In genomic region chr3:71784914-71785593, GRCh38 we compare ENCODE assay signal across 9 cellular contexts. TPM values are rescaled to one million over a fixed set of nuclear protein-coding genes. Genes with fewer than 3 reads are reported as not detected.
DNase-seq lines count a peak whose midpoint lies in the region; ATAC-seq and TF ChIP-seq lines count a peak whose summit lies in the region.
"Had no signal": no experiment of that assay in that cellular context is flagged by ENCODE, and none has a peak within 500 bp of the region (broad histone marks: within the 10 kb centered on the region; RNA-seq: fewer than 3 reads in every experiment).

A gene with protein sequence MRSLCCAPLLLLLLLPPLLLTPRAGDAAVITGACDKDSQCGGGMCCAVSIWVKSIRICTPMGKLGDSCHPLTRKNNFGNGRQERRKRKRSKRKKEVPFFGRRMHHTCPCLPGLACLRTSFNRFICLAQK (minus strand): TSS chr3:71785148. CDS start chr3:71785052, 96 bp downstream.

- no peak for TF ChIP-seq CTCF in CD8-positive, alpha-beta T cell (IDR thresholded peaks at IDR 0.05)

- no peak within 1 kb of the TSS for H2AK5ac ChIP-seq in mesendoderm (ENCODE audit: low read length)

- H3K9me3 Mint-ChIP-seq in CD8-positive, alpha-beta T cell: no peaks in the 10 kb centered on the region

- peak within 1 kb of the TSS; percentile 66 for H3K4me2 ChIP-seq in mesendoderm (ENCODE audit: low read length)

- H3K9me3 ChIP-seq in CD8-positive, alpha-beta T cell (ENCODE audit: low read length): no peaks in the 10 kb centered on the region
- H3K9me3 ChIP-seq in subcutaneous abdominal adipose tissue (ENCODE audit: control insufficient read depth in 5 of 5, low read length in 5 of 5): no peaks in the 10 kb centered on the region
- H3K9me3 ChIP-seq: adrenal gland had no signal

- peak in 2 of 7 experiments; percentile 22 to 24 for DNase-seq in CD8-positive, alpha-beta T cell
- DNase-seq in NCI-H526 treated with DMSO at 0.1 percent for 48 hours (lab: John Stamatoyannopoulos, UW): peak; percentile 4
- DNase-seq in activated naive CD8-positive, alpha-beta T cell treated with anti-CD3 and anti-CD28 coated beads, Interleukin-2, amount 50 U/mL, for 16 hours (ENCODE audit: low read depth, low spot score): peak; percentile 17
- peak; percentile 44 for DNase-seq in mesendoderm
- DNase-seq in SK-N-DZ (ENCODE audit: low spot score): no peak
- DNase-seq in DMS79 treated with DMSO at 0.1 percent for 48 hours (lab: John Stamatoyannopoulos, UW): no peak

- CTCF ChIA-PET in CD8-positive, alpha-beta T cell (lab: Charles Lee): no interaction called here

- H4K5ac ChIP-seq in mesendoderm (ENCODE audit: low read length): no peak within 1 kb of the TSS

- H3K27me3 ChIP-seq in CD8-positive, alpha-beta T cell (ENCODE audit: insufficient read depth, low read length): no peaks in the 10 kb centered on the region
- H3K27me3 ChIP-seq in mesendoderm (ENCODE audit: insufficient read depth, low read length, poor library complexity) (peaks cover 22% of the 10 kb centered on the region), subcutaneous abdominal adipose tissue (ENCODE audit: control insufficient read depth in 5 of 5, insufficient read depth in 4 of 5, low read length in 5 of 5) (peaks cover 25 to 55% (median 32%) of the 10 kb centered on the region in 5 donors)

- peaks cover 22% of the 10 kb centered on the region for H3K4me1 Mint-ChIP-seq in CD8-positive, alpha-beta T cell (ENCODE audit: low read depth)

- no peak within 1 kb of the TSS for H3K27ac ChIP-seq in CD8-positive, alpha-beta T cell (ENCODE audit: low read depth, low read length)
- H3K27ac ChIP-seq in mesendoderm (ENCODE audit: low read depth, low read length): no peak within 1 kb of the TSS
- H3K27ac ChIP-seq in subcutaneous abdominal adipose tissue (ENCODE audit: low read depth, low read length): no peak within 1 kb of the TSS
- H3K27ac ChIP-seq: adrenal gland had no signal

- intact Hi-C loops in CD8-positive, alpha-beta T cell (cut with DNase I, micrococcal nuclease): loop anchor here in 1 of 2 experiments (2.0 kb wide), 1 partner anchor 28 kb away; no protein-coding TSS in a partner anchor

- no peaks in the 10 kb centered on the region for H3K79me2 ChIP-seq in mesendoderm (ENCODE audit: control insufficient read depth, insufficient read depth, low read length)

- peak within 1 kb of the TSS; percentile 34 for H3K23ac ChIP-seq in mesendoderm (ENCODE audit: low read length)

- peak within 1 kb of the TSS; percentile 76 for H3K4me3 Mint-ChIP-seq in CD8-positive, alpha-beta T cell

- H3K56ac ChIP-seq in mesendoderm (ENCODE audit: low read length): peak within 1 kb of the TSS; percentile 72

- H4K8ac ChIP-seq in mesendoderm (ENCODE audit: low read depth, low read length): no peak within 1 kb of the TSS

- H2BK5ac ChIP-seq in mesendoderm (ENCODE audit: low read length): no peak within 1 kb of the TSS

- no peaks in the 10 kb centered on the region for H3K79me1 ChIP-seq in mesendoderm (ENCODE audit: low read length)

- no peak within 1 kb of the TSS for H3K4ac ChIP-seq in mesendoderm (ENCODE audit: low read depth, low read length)

- no peak within 1 kb of the TSS for H3K27ac Mint-ChIP-seq in CD8-positive, alpha-beta T cell

- ATAC-seq in CD8-positive, alpha-beta T cell: peak; percentile 71
- ATAC-seq in GM21526 (IDR thresholded peaks at IDR 0.05; ENCODE audit: low FRiP score, unreplicated experiment): no peak

- H3K36me3 ChIP-seq in CD8-positive, alpha-beta T cell (ENCODE audit: insufficient read depth, low read length): no peaks in the 10 kb centered on the region
- H3K36me3 ChIP-seq in mesendoderm (ENCODE audit: control insufficient read depth, insufficient read depth, low read length) (no peaks in the 10 kb centered on the region), subcutaneous abdominal adipose tissue (ENCODE audit: control insufficient read depth in 5 of 5, insufficient read depth in 5 of 5, low read length in 5 of 5) (no peaks in the 10 kb centered on the region)
- H3K36me3 ChIP-seq: adrenal gland had no signal

- H3K4me1 ChIP-seq in CD8-positive, alpha-beta T cell (ENCODE audit: insufficient read depth, low read length): peaks cover 16% of the 10 kb centered on the region
- no peaks in the 10 kb centered on the region for H3K4me1 ChIP-seq in mesendoderm (ENCODE audit: control insufficient read depth, low read depth, low read length)
- H3K4me1 ChIP-seq in subcutaneous abdominal adipose tissue (ENCODE audit: control insufficient read depth in 5 of 5, insufficient read depth in 5 of 5, low read length in 5 of 5): peaks cover 0 to 17% (median 12%) of the 10 kb centered on the region in 5 donors

- no peak within 1 kb of the TSS for H2BK15ac ChIP-seq in mesendoderm (replicated peaks; ENCODE audit: low read depth)

- WGBS in mesendoderm (ENCODE audit: extremely low coverage, insufficient coverage, low lambda C conversion rate): no CpG with 5 or more reads among the region's 94 CpGs

- no peak within 1 kb of the TSS for H2BK120ac ChIP-seq in mesendoderm (ENCODE audit: low read depth, low read length)

- no peak within 1 kb of the TSS for H3K18ac ChIP-seq in mesendoderm (ENCODE audit: low read length)

- POLR2A ChIA-PET in CD8-positive, alpha-beta T cell (lab: Charles Lee): interaction anchor here (0.6 kb wide), 1 partner anchor 183 kb away, joined by 5 read pairs; no protein-coding TSS in a partner anchor

- H3K4me3 ChIP-seq in CD8-positive, alpha-beta T cell (ENCODE audit: low read depth, low read length): no peak within 1 kb of the TSS
- H3K4me3 ChIP-seq in mesendoderm (ENCODE audit: low read length) (peak within 1 kb of the TSS; percentile 1), subcutaneous abdominal adipose tissue (ENCODE audit: low read depth in 1 of 5, low read length in 5 of 5) (peak within 1 kb of the TSS in 4 of 5 donors; percentile 22 to 61 (median 42))

- H3K9ac ChIP-seq in mesendoderm (ENCODE audit: low read length): peak within 1 kb of the TSS; percentile 20
- no peak within 1 kb of the TSS for H3K9ac ChIP-seq in subcutaneous abdominal adipose tissue (ENCODE audit: low read length in 5 of 5)

- no peaks in the 10 kb centered on the region for H3K36me3 Mint-ChIP-seq in CD8-positive, alpha-beta T cell

- H3K27me3 Mint-ChIP-seq in CD8-positive, alpha-beta T cell (ENCODE audit: low read depth): peaks cover 51% of the 10 kb centered on the region

RNA-seq across cellular contexts. Expression of the gene that starts here (rescaled TPM):
- under 1 TPM; 0.33 to 0.43 TPM for total RNA-seq in CD8-positive, alpha-beta T cell
- polyA plus RNA-seq in mesendoderm (2013, experiment 1 of 2): 2.3 TPM
- 2.1 TPM for polyA plus RNA-seq in mesendoderm (2013, experiment 2 of 2)
- polyA plus RNA-seq in SK-N-DZ (2014; cell fraction: cytosol; rRNA removed): not detected in 2 replicates
- polyA plus RNA-seq in SK-N-DZ (2014; cell fraction: nucleus; rRNA removed): not detected in 2 replicates

Comparison
In these comparisons a context has a peak if more than half of its experiments do, and no peak if none do; other contexts are left out.
1. Peak in ATAC-seq in CD8-positive, alpha-beta T cell; RNA of the gene not detected or under 1 TPM.
2. DNase-seq: peak in NCI-H526 treated with DMSO at 0.1 percent for 48 hours (single experiment), activated naive CD8-positive, alpha-beta T cell treated with anti-CD3 and anti-CD28 coated beads, Interleukin-2, amount 50 U/mL, for 16 hours (single experiment) and mesendoderm (single experiment); none in SK-N-DZ (single experiment) and DMS79 treated with DMSO at 0.1 percent for 48 hours (single experiment).